In the genomic region with DNA sequence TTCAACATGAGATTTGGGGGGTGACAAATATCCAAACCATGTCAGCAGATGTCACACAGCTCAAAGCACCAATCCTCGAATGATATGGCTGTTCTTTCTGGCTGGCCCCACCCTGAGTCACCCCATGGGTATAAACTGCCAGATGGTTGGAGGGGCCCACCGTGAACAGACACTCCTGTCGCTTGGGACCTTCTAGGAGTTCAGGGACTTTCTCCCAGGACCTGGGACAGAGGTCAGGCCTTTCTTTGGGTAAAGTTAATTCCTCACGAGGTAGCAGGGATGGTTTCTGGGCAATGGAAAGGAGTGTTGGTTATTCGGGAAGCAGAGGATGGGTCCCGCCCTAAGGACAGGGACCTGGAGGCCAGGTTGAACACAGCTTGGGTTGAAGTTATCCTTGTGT, we compare ENCODE assay signal across 7 cellular contexts.
"Had no signal": no experiment of that assay in that cellular context is flagged by ENCODE, and none has a peak within 500 bp of the region (broad histone marks: within the 10 kb centered on the region; RNA-seq: fewer than 3 reads in every experiment).

No MANE protein-coding gene starts in this region.

- H3K9me3 ChIP-seq: HAP-1 had no signal

- H3K4me3 ChIP-seq: GM23248, HAP-1, K562 had no signal

- H3K27ac ChIP-seq: GM23248 had no signal

- H3K36me3 ChIP-seq: HAP-1 had no signal

- H3K4me1 ChIP-seq: HAP-1 had no signal

- DNase-seq: GM23248, GOT3, H7, HFFc6, IMR-90 had no signal

- H2AFZ ChIP-seq: GM23248 had no signal
